Comparison of ENCODE assay signal across 15 cellular contexts in genomic region chr6:118207947-118208346, GRCh38.
"Had no signal": no experiment of that assay in that cellular context is flagged by ENCODE, and none has a peak within 500 bp of the region (broad histone marks: within the 10 kb centered on the region; RNA-seq: fewer than 3 reads in every experiment).

No MANE protein-coding gene starts in this region.

- H3K27me3 Mint-ChIP-seq: activated CD8-positive, alpha-beta memory T cell treated with anti-CD3 and anti-CD28 coated beads, Interleukin-2, amount 10 ng/mL, durations not matched to agents 7 days and 5 days; activated naive CD4-positive, alpha-beta T cell treated with anti-CD3 and anti-CD28 coated beads, Interleukin-2, amount 50 U/mL, for 24 hours; activated T-cell treated with anti-CD3 and anti-CD28 coated beads, Interleukin-2, amount 50 U/mL, for 24 hours; memory B cell; stimulated activated naive CD8-positive, alpha-beta T cell treated with anti-CD3 and anti-CD28 coated beads, Interleukin-15, Interleukin-2, amounts not matched to agents 100 ng/mL and 50 ng/mL, for 24 hours had no signal

- H3K9me3 Mint-ChIP-seq: activated naive CD4-positive, alpha-beta T cell treated with anti-CD3 and anti-CD28 coated beads, Interleukin-2, amount 50 U/mL, for 24 hours; activated T-cell treated with anti-CD3 and anti-CD28 coated beads, Interleukin-2, amount 50 U/mL, for 24 hours; memory B cell; natural killer cell treated with Interleukin-12 subunit alpha and Interleukin-12 subunit beta and Interleukin-15 and Interleukin-18, amount 100 ng/mL, for 72 hours; stimulated activated naive CD8-positive, alpha-beta T cell treated with anti-CD3 and anti-CD28 coated beads, Interleukin-15, Interleukin-2, amounts not matched to agents 100 ng/mL and 50 ng/mL, for 24 hours had no signal

- H3K36me3 Mint-ChIP-seq: activated CD8-positive, alpha-beta memory T cell treated with anti-CD3 and anti-CD28 coated beads, Interleukin-2, amount 10 ng/mL, durations not matched to agents 7 days and 5 days; activated naive CD4-positive, alpha-beta T cell treated with anti-CD3 and anti-CD28 coated beads, Interleukin-2, amount 50 U/mL, for 24 hours; memory B cell; natural killer cell treated with Interleukin-12 subunit alpha and Interleukin-12 subunit beta and Interleukin-15 and Interleukin-18, amount 100 ng/mL, for 72 hours had no signal

- ATAC-seq: activated CD8-positive, alpha-beta memory T cell treated with anti-CD3 and anti-CD28 coated beads, Interleukin-2, amount 10 ng/mL, durations not matched to agents 7 days and 5 days; gastrocnemius medialis; natural killer cell treated with Interleukin-12 subunit alpha and Interleukin-12 subunit beta and Interleukin-15 and Interleukin-18, amount 100 ng/mL, for 72 hours had no signal

- DNase-seq: activated CD4-positive, alpha-beta T cell treated with anti-CD3 and anti-CD28 coated beads for 1 hour; activated CD4-positive, alpha-beta T cell treated with anti-CD3 and anti-CD28 coated beads, Interleukin-2, amount 50 U/mL, for 48 hours; activated CD8-positive, alpha-beta memory T cell treated with anti-CD3 and anti-CD28 coated beads, Interleukin-2, amount 10 ng/mL, durations not matched to agents 7 days and 5 days; activated effector memory CD4-positive, alpha-beta T cell treated with Interleukin-2 at 50 U/mL for 16 hours; activated T-cell treated with anti-CD3 and anti-CD28 coated beads, Interleukin-2, amount 50 U/mL, for 24 hours; caudate nucleus; colonic mucosa; gastrocnemius medialis; islet precursor cell; left ventricle myocardium inferior; stimulated activated CD4-positive, alpha-beta T cell treated with anti-CD3 and anti-CD28 coated beads, Interleukin-12 subunit alpha, Interleukin-12 subunit beta, amount 100 ng/mL, for 4 hours had no signal

- H3K4me1 Mint-ChIP-seq: activated CD8-positive, alpha-beta memory T cell treated with anti-CD3 and anti-CD28 coated beads, Interleukin-2, amount 10 ng/mL, durations not matched to agents 7 days and 5 days; activated naive CD4-positive, alpha-beta T cell treated with anti-CD3 and anti-CD28 coated beads, Interleukin-2, amount 50 U/mL, for 24 hours; memory B cell had no signal

- H3K27ac Mint-ChIP-seq: activated CD8-positive, alpha-beta memory T cell treated with anti-CD3 and anti-CD28 coated beads, Interleukin-2, amount 10 ng/mL, durations not matched to agents 7 days and 5 days; activated naive CD4-positive, alpha-beta T cell treated with anti-CD3 and anti-CD28 coated beads, Interleukin-2, amount 50 U/mL, for 24 hours; activated T-cell treated with anti-CD3 and anti-CD28 coated beads, Interleukin-2, amount 50 U/mL, for 24 hours; memory B cell; natural killer cell treated with Interleukin-12 subunit alpha and Interleukin-12 subunit beta and Interleukin-15 and Interleukin-18, amount 100 ng/mL, for 72 hours; stimulated activated naive CD8-positive, alpha-beta T cell treated with anti-CD3 and anti-CD28 coated beads, Interleukin-15, Interleukin-2, amounts not matched to agents 100 ng/mL and 50 ng/mL, for 24 hours had no signal

- H3K4me3 Mint-ChIP-seq: activated CD8-positive, alpha-beta memory T cell treated with anti-CD3 and anti-CD28 coated beads, Interleukin-2, amount 10 ng/mL, durations not matched to agents 7 days and 5 days; activated naive CD4-positive, alpha-beta T cell treated with anti-CD3 and anti-CD28 coated beads, Interleukin-2, amount 50 U/mL, for 24 hours; activated T-cell treated with anti-CD3 and anti-CD28 coated beads, Interleukin-2, amount 50 U/mL, for 24 hours; memory B cell; natural killer cell treated with Interleukin-12 subunit alpha and Interleukin-12 subunit beta and Interleukin-15 and Interleukin-18, amount 100 ng/mL, for 72 hours; stimulated activated naive CD8-positive, alpha-beta T cell treated with anti-CD3 and anti-CD28 coated beads, Interleukin-15, Interleukin-2, amounts not matched to agents 100 ng/mL and 50 ng/mL, for 24 hours had no signal
